Comparison of ENCODE assay signal across 19 cellular contexts in genomic region chr1:43008106-43008424, GRCh38. TPM values are rescaled to one million over a fixed set of nuclear protein-coding genes. Genes with fewer than 3 reads are reported as not detected.
A peak's percentile ranks its signal among the peaks of the same experiment; 100 is the strongest.
DNase-seq lines count a peak whose midpoint lies in the region; ATAC-seq, FAIRE-seq and TF ChIP-seq lines count a peak whose summit lies in the region.
"Had no signal": no experiment of that assay in that cellular context is flagged by ENCODE, and none has a peak within 500 bp of the region (broad histone marks: within the 10 kb centered on the region; RNA-seq: fewer than 3 reads in every experiment).

No MANE protein-coding gene starts in this region.

- H3K23ac ChIP-seq in H9 (ENCODE audit: insufficient read length, low read depth, low read length): no peak overlapping the region

- H3K36me3 ChIP-seq in mammary epithelial cell (ENCODE audit: insufficient read depth, low read length): no peaks in the 10 kb centered on the region
- H3K36me3 ChIP-seq in keratinocyte (ENCODE audit: control insufficient read depth in 2 of 2, extremely low read depth in 1 of 2, insufficient read depth in 2 of 2, low read length in 2 of 2): no peaks in the 10 kb centered on the region
- H3K36me3 ChIP-seq: colonic mucosa, thoracic aorta had no signal

- H3K9ac ChIP-seq in H9 (ENCODE audit: extremely low read depth, insufficient read length, low read length): peak overlapping the region; percentile 71
- H3K9ac ChIP-seq in mammary epithelial cell (ENCODE audit: insufficient read depth, low read length): no peak overlapping the region
- peak overlapping the region; percentile 75 for H3K9ac ChIP-seq in keratinocyte (ENCODE audit: control insufficient read depth, extremely low read depth, insufficient read depth, low read length)

- H2BK20ac ChIP-seq in H9 (ENCODE audit: low read depth, low read length, poor library complexity, severe bottlenecking): no peak overlapping the region

- peak; percentile 71 for FAIRE-seq in keratinocyte (lab: Jason Lieb, UNC)

- H3K14ac ChIP-seq in H9 (ENCODE audit: insufficient read depth, low read length): peak overlapping the region; percentile 98

- H3K27me3 ChIP-seq in H9 (ENCODE audit: insufficient read depth, low read length) (no peaks in the 10 kb centered on the region), mammary epithelial cell (ENCODE audit: insufficient read depth, low read length) (no peaks in the 10 kb centered on the region), keratinocyte (ENCODE audit: control insufficient read depth, extremely low read depth, insufficient read depth, low read length) (no peaks in the 10 kb centered on the region)

- peak overlapping the region; percentile 97 for H2BK120ac ChIP-seq in H9 (ENCODE audit: low read depth, low read length, poor library complexity, severe bottlenecking)

- H3K27me3 Mint-ChIP-seq in H9 (ENCODE audit: low read depth): no peaks in the 10 kb centered on the region

- H3K79me2 ChIP-seq in H9 (ENCODE audit: insufficient read depth, low read length) (no peaks in the 10 kb centered on the region), mammary epithelial cell (ENCODE audit: insufficient read depth, low read length) (no peaks in the 10 kb centered on the region), keratinocyte (ENCODE audit: control insufficient read depth, insufficient read depth, low read length) (no peaks in the 10 kb centered on the region)

- peaks cover 10% of the 10 kb centered on the region; the same call in 1 of the 2 replicates for H3K4me1 ChIP-seq in H9 (ENCODE audit: insufficient read depth, low read length)
- H3K4me1 ChIP-seq in mammary epithelial cell (ENCODE audit: insufficient read depth, low read length): peaks cover 17% of the 10 kb centered on the region
- peaks cover 28% of the 10 kb centered on the region for H3K4me1 ChIP-seq in keratinocyte (ENCODE audit: control insufficient read depth, extremely low read depth, insufficient read depth, low read length)
- H3K4me1 ChIP-seq: colonic mucosa had no signal

- H3K9me3 Mint-ChIP-seq in H9: no peaks in the 10 kb centered on the region
- H3K9me3 Mint-ChIP-seq: activated CD4-positive, alpha-beta memory T cell treated with anti-CD3 and anti-CD28 coated beads, Interleukin-2, amount 10 ng/mL, durations not matched to agents 7 days and 5 days; activated naive CD4-positive, alpha-beta T cell treated with anti-CD3 and anti-CD28 coated beads for 36 hours had no signal

- ATAC-seq in HG02571 (IDR thresholded peaks at IDR 0.05; ENCODE audit: unreplicated experiment): no peak
- no peak for ATAC-seq in GM19455 (IDR thresholded peaks at IDR 0.05; ENCODE audit: unreplicated experiment)
- ATAC-seq in GM21723 (IDR thresholded peaks at IDR 0.05; ENCODE audit: unreplicated experiment): no peak

- dilution Hi-C loops in mammary epithelial cell (cut with HindIII; ENCODE audit: low sequenced_read_pairs): no loop called here
- dilution Hi-C loops in keratinocyte (cut with MboI; ENCODE audit: extremely low pct_ligation_motif_present, low sequenced_read_pairs): no loop called here

- H3K27ac Mint-ChIP-seq in H9: peak overlapping the region; percentile 99 to 100 (median 100)
- H3K27ac Mint-ChIP-seq: activated CD4-positive, alpha-beta memory T cell treated with anti-CD3 and anti-CD28 coated beads, Interleukin-2, amount 10 ng/mL, durations not matched to agents 7 days and 5 days; activated naive CD4-positive, alpha-beta T cell treated with anti-CD3 and anti-CD28 coated beads for 36 hours; CD14-positive monocyte had no signal

- H2BK5ac ChIP-seq in H9 (ENCODE audit: insufficient read length, low read length): peak overlapping the region; percentile 93

- peak overlapping the region; percentile 74 for H3T11ph ChIP-seq in H9 (ENCODE audit: low read length)

- H2BK12ac ChIP-seq in H9 (ENCODE audit: insufficient read length, low read depth, low read length): peak overlapping the region; percentile 99

- H2AFZ ChIP-seq in H9 (ENCODE audit: low read length): no peak overlapping the region
- H2AFZ ChIP-seq in mammary epithelial cell (ENCODE audit: low read depth, low read length): peak overlapping the region; percentile 78
- peak overlapping the region; percentile 74 for H2AFZ ChIP-seq in keratinocyte (ENCODE audit: control insufficient read depth, low read length)

- H3K36me3 Mint-ChIP-seq in H9 (ENCODE audit: insufficient read depth in 1 of 3, low read depth in 3 of 3): peaks cover 0 to 1% (median 0%) of the 10 kb centered on the region in 3 experiments; a peak in 1 of 7 replicates
- H3K36me3 Mint-ChIP-seq: CD14-positive monocyte had no signal

- H3K9me3 ChIP-seq in H9 (ENCODE audit: control insufficient read depth, low read depth, low read length) (no peaks in the 10 kb centered on the region), mammary epithelial cell (replicated peaks; ENCODE audit: insufficient read depth, low read length) (no peaks in the 10 kb centered on the region), keratinocyte (ENCODE audit: control insufficient read depth, low read depth, low read length) (no peaks in the 10 kb centered on the region)
- H3K9me3 ChIP-seq: colonic mucosa, thoracic aorta had no signal

- H3K23me2 ChIP-seq in H9 (ENCODE audit: insufficient read length, low read depth, low read length, poor library complexity, severe bottlenecking): peaks cover 6% of the 10 kb centered on the region

- no peak overlapping the region for H4K8ac ChIP-seq in H9 (replicated peaks; ENCODE audit: insufficient read length, low read depth, low read length)

- peak overlapping the region; percentile 99 for H3K27ac ChIP-seq in H9 (ENCODE audit: insufficient read length, low read depth, low read length)
- no peak overlapping the region for H3K27ac ChIP-seq in mammary epithelial cell (ENCODE audit: insufficient read depth, low read depth, low read length)
- H3K27ac ChIP-seq in keratinocyte (ENCODE audit: control insufficient read depth, insufficient read depth, low read length): peak overlapping the region; percentile 67
- H3K27ac ChIP-seq: colonic mucosa, thoracic aorta had no signal

- CTCF ChIA-PET in mammary epithelial cell (lab: Charles Lee; ENCODE audit: low non-redundant PET): no interaction called here

- in situ Hi-C loops in mammary epithelial cell (cut with MboI; ENCODE audit: low sequenced_read_pairs in 2 of 2): no loop called here

- H4K20me1 ChIP-seq in H9 (ENCODE audit: control insufficient read depth, insufficient read depth, insufficient read length) (no peaks in the 10 kb centered on the region), mammary epithelial cell (ENCODE audit: insufficient read depth, low read length) (no peaks in the 10 kb centered on the region), keratinocyte (ENCODE audit: control insufficient read depth, extremely low read depth, insufficient read depth, low read length) (no peaks in the 10 kb centered on the region)

- peak overlapping the region; percentile 75 for H2AK5ac ChIP-seq in H9 (ENCODE audit: insufficient read length, low read length)

- H3K4me3 Mint-ChIP-seq in H9: peak overlapping the region; percentile 57 to 73
- H3K4me3 Mint-ChIP-seq: activated CD4-positive, alpha-beta memory T cell treated with anti-CD3 and anti-CD28 coated beads, Interleukin-2, amount 10 ng/mL, durations not matched to agents 7 days and 5 days; activated naive CD4-positive, alpha-beta T cell treated with anti-CD3 and anti-CD28 coated beads for 36 hours had no signal

- peak overlapping the region; percentile 99 for H3K4ac ChIP-seq in H9 (ENCODE audit: low read depth, low read length)

- no peak for DNase-seq in H9
- DNase-seq in mammary epithelial cell: no peak
- DNase-seq in keratinocyte (ENCODE audit: low read depth, low spot score): no peak
- DNase-seq in retinal pigment epithelial cell (ENCODE audit: low read depth): no peak
- DNase-seq in T-helper 2 cell: no peak
- DNase-seq: activated CD4-positive, alpha-beta memory T cell treated with anti-CD3 and anti-CD28 coated beads, Interleukin-2, amount 10 ng/mL, durations not matched to agents 7 days and 5 days; activated naive CD4-positive, alpha-beta T cell treated with anti-CD3 and anti-CD28 coated beads for 36 hours; activated T-cell treated with anti-CD3 and anti-CD28 coated beads, Interleukin-2, amount 50 U/mL, for 1 hour; aorta; colonic mucosa; foreskin melanocyte; MV-4-11; NCI-H2029 treated with DMSO at 0.1 percent for 48 hours; NCI-H510A treated with DMSO at 0.1 percent for 48 hours had no signal

- intact Hi-C loops in mammary epithelial cell (cut with micrococcal nuclease): no loop called here

- no peaks in the 10 kb centered on the region for H3K9me1 ChIP-seq in keratinocyte (ENCODE audit: control insufficient read depth, extremely low read depth, insufficient read depth, low read length)

- H2BK15ac ChIP-seq in H9 (ENCODE audit: low read depth, low read length): no peak overlapping the region

- H3K4me3 ChIP-seq in mammary epithelial cell (replicated peaks in 1 of 3; ENCODE audit: insufficient read depth in 1 of 3, low read depth in 2 of 3, low read length in 3 of 3) (no peak overlapping the region), keratinocyte (ENCODE audit: control insufficient read depth in 2 of 3, extremely low read depth in 1 of 3, insufficient read depth in 2 of 3, low read depth in 1 of 3, low read length in 3 of 3) (peak overlapping the region in 1 of 3 experiments; percentile 12), retinal pigment epithelial cell (ENCODE audit: low read length) (no peak overlapping the region)
- H3K4me3 ChIP-seq: colonic mucosa, thoracic aorta had no signal

- peak overlapping the region; percentile 98 for H4K5ac ChIP-seq in H9 (ENCODE audit: insufficient read length, low read depth, low read length)

- no CpG with 5 or more reads among the region's 14 CpGs for WGBS in H9 (ENCODE audit: extremely low coverage, insufficient read length, low lambda C conversion rate)
- WGBS in mammary epithelial cell (ENCODE audit: low coverage, missing lambda C conversion rate): 95% methylated on average over 12 of the region's 14 CpGs

- H3K4me2 ChIP-seq in H9 (ENCODE audit: insufficient read depth, insufficient read length, low read length): peak overlapping the region; percentile 26
- no peak overlapping the region for H3K4me2 ChIP-seq in mammary epithelial cell (ENCODE audit: insufficient read depth, low read depth, low read length)
- H3K4me2 ChIP-seq in keratinocyte (ENCODE audit: control insufficient read depth, extremely low read depth, insufficient read depth, low read depth, low read length): peak overlapping the region; percentile 71

- peak overlapping the region; percentile 99 for H4K91ac ChIP-seq in H9 (ENCODE audit: insufficient read length, low read depth, low read length)

- H3K79me1 ChIP-seq in H9 (ENCODE audit: insufficient read depth, low read depth, low read length, poor library complexity, severe bottlenecking): no peaks in the 10 kb centered on the region

- H3K4me1 Mint-ChIP-seq in H9: peaks cover 58% of the 10 kb centered on the region in 2 experiments
- H3K4me1 Mint-ChIP-seq: CD14-positive monocyte had no signal

- H3K56ac ChIP-seq in H9 (ENCODE audit: insufficient read length, low read depth, low read length): peak overlapping the region; percentile 59

- H3K18ac ChIP-seq in H9 (ENCODE audit: insufficient read length, low read depth, low read length): peak overlapping the region; percentile 98

- BruUV-seq in mammary epithelial cell (replicated peaks; lab: Mats Ljungman, UMichigan): no TSS peak

- TF ChIP-seq CTCF in H9 (conservative IDR thresholded peaks at IDR 0.05) (peak; percentile 48; the same call in 2 of the 3 replicates), mammary epithelial cell (conservative IDR thresholded peaks at IDR 0.05 in 1 of 2, IDR thresholded peaks at IDR 0.05 in 1 of 2; ENCODE audit: extremely low read depth in 1 of 2, insufficient read depth in 1 of 2, low read depth in 1 of 2, low read length in 2 of 2) (no peak), keratinocyte (optimal IDR thresholded peaks at IDR 0.05 in 1 of 3, IDR thresholded peaks at IDR 0.05 in 1 of 3, conservative IDR thresholded peaks at IDR 0.05 in 1 of 3; ENCODE audit: extremely low read depth in 1 of 3, insufficient read depth in 2 of 3, low read length in 3 of 3) (no peak), retinal pigment epithelial cell (conservative IDR thresholded peaks at IDR 0.05; ENCODE audit: low read depth, low read length) (peak; percentile 31)

RNA-seq across cellular contexts. Expression of gene SLC2A1, which starts 49.4 kb away (rescaled TPM):
- total RNA-seq in H9 (2021) (186 and 187 TPM in 2 replicates), mammary epithelial cell (100 to 1,000 TPM; 471 to 738 TPM)
- polyA plus RNA-seq in mammary epithelial cell (404 TPM), keratinocyte (580 to 1,115 TPM (median 689 TPM) in 3 replicates)
- polyA minus RNA-seq in mammary epithelial cell (456 TPM), keratinocyte (817 to 1,377 TPM (median 1,072 TPM) in 3 replicates)
- 202 TPM for polyA plus RNA-seq in keratinocyte (2011; ENCODE audit: low read depth)
- 275 and 321 TPM in 2 replicates for polyA plus RNA-seq in keratinocyte (2011; cell fraction: cytosol; rRNA removed)
- polyA plus RNA-seq in keratinocyte (2011; cell fraction: nucleus; rRNA removed): 1,814 and 2,318 TPM in 2 replicates
- 844 and 1,046 TPM in 2 replicates for polyA plus RNA-seq in keratinocyte (2012; ENCODE audit: low replicate concordance)
- polyA minus RNA-seq in keratinocyte (2011; cell fraction: cytosol; rRNA and poly(A)+ RNA removed): 724 TPM
- polyA minus RNA-seq in keratinocyte (2011; cell fraction: nucleus; rRNA and poly(A)+ RNA removed): 1,644 and 2,001 TPM in 2 replicates

Comparison
In these comparisons a context has a peak if more than half of its experiments do, and no peak if none do; other contexts are left out.
1. CTCF ChIP-seq: peak in H9 (single experiment) and retinal pigment epithelial cell (single experiment); none in mammary epithelial cell (0 of 2) and keratinocyte (0 of 3).